Comparison of ENCODE assay signal across 34 cellular contexts in genomic region chr19:21910318-21910717, GRCh38.
DNase-seq lines count a peak whose midpoint lies in the region; ATAC-seq, FAIRE-seq and TF ChIP-seq lines count a peak whose summit lies in the region.
"Had no signal": no experiment of that assay in that cellular context is flagged by ENCODE, and none has a peak within 500 bp of the region (broad histone marks: within the 10 kb centered on the region; RNA-seq: fewer than 3 reads in every experiment).

No MANE protein-coding gene starts in this region.

- H2AFZ ChIP-seq in trophoblast cell (ENCODE audit: insufficient read depth, low read length, poor library complexity) = no peak overlapping the region
- H2AFZ ChIP-seq: GM23338, PC-9 had no signal

- H3K27ac Mint-ChIP-seq in activated naive CD4-positive, alpha-beta T cell treated with anti-CD3 and anti-CD28 coated beads, Interleukin-2, amount 50 U/mL, for 72 hours = no peak overlapping the region
- H3K27ac Mint-ChIP-seq: B cell; CD8-positive, alpha-beta T cell; GM23338; H9; HFFc6 had no signal

- H3K9ac ChIP-seq in trophoblast cell (ENCODE audit: low read length) = no peak overlapping the region

- H2AK5ac ChIP-seq in trophoblast cell (ENCODE audit: low read length) = no peak overlapping the region

- no peak overlapping the region for H3K18ac ChIP-seq in trophoblast cell (ENCODE audit: low read length)

- no peak overlapping the region for H2BK120ac ChIP-seq in trophoblast cell (ENCODE audit: insufficient read depth, low read length, poor library complexity)

- H3K14ac ChIP-seq in trophoblast cell (ENCODE audit: low read length) = no peak overlapping the region

- no peak overlapping the region for H3K27ac ChIP-seq in trophoblast cell (ENCODE audit: low read depth, low read length)
- H3K27ac ChIP-seq: 22Rv1, C4-2B, PC-9, RWPE1 had no signal

- H2BK12ac ChIP-seq in trophoblast cell (ENCODE audit: low read length) = no peak overlapping the region

- H3K23ac ChIP-seq in trophoblast cell (ENCODE audit: low read length) = no peak overlapping the region

- ATAC-seq in activated naive CD4-positive, alpha-beta T cell treated with anti-CD3 and anti-CD28 coated beads, Interleukin-2, amount 50 U/mL, for 72 hours = peak; percentile 59 to 86
- ATAC-seq: CD8-positive, alpha-beta T cell; GM23338; K562 had no signal

- H3K9me3 ChIP-seq in trophoblast cell (ENCODE audit: insufficient read depth, low read depth, low read length) = peaks cover 28% of the 10 kb centered on the region
- H3K9me3 ChIP-seq: Caco-2 had no signal

- no peaks in the 10 kb centered on the region for H3K79me1 ChIP-seq in trophoblast cell (ENCODE audit: low read length)

- no peak for FAIRE-seq in bronchial epithelial cell (lab: Jason Lieb, UNC)
- FAIRE-seq: GM12891, HTR-8/SVneo, K562 had no signal

- no peak overlapping the region for H3K4me3 ChIP-seq in bronchial epithelial cell (ENCODE audit: low read depth, low read length)
- H3K4me3 ChIP-seq in trophoblast cell (ENCODE audit: low read depth, low read length) = no peak overlapping the region
- H3K4me3 ChIP-seq: GM23338, K562, PC-9 had no signal

- H3K27me3 ChIP-seq in bronchial epithelial cell (ENCODE audit: control insufficient read depth, insufficient read depth, low read length) (no peaks in the 10 kb centered on the region), trophoblast cell (ENCODE audit: insufficient read depth, low read length) (no peaks in the 10 kb centered on the region)

- H3K4me2 ChIP-seq in trophoblast cell (ENCODE audit: low read length) = no peak overlapping the region
- H3K4me2 ChIP-seq: GM23338, PC-9 had no signal

- H3K79me2 ChIP-seq in trophoblast cell (ENCODE audit: control insufficient read depth, insufficient read depth, low read length, poor library complexity) = no peaks in the 10 kb centered on the region

- H3K4me1 ChIP-seq in trophoblast cell (ENCODE audit: control insufficient read depth in 1 of 2, insufficient read depth in 2 of 2, low read length in 2 of 2) = no peaks in the 10 kb centered on the region
- H3K4me1 ChIP-seq: Caco-2 had no signal

- no peak overlapping the region for H4K91ac ChIP-seq in trophoblast cell (ENCODE audit: low read depth, low read length)

- H4K12ac ChIP-seq in trophoblast cell (ENCODE audit: low read depth, low read length) = no peak overlapping the region

- peaks cover 0 to 4% of the 10 kb centered on the region in 2 donors for H3K36me3 Mint-ChIP-seq in activated naive CD4-positive, alpha-beta T cell treated with anti-CD3 and anti-CD28 coated beads, Interleukin-2, amount 50 U/mL, for 72 hours
- H3K36me3 Mint-ChIP-seq: CD8-positive, alpha-beta T cell had no signal

- DNase-seq in DMS53 (lab: John Stamatoyannopoulos, UW) (peak; percentile 32), DMS53 treated with DMSO at 0.1 percent for 48 hours (lab: John Stamatoyannopoulos, UW; ENCODE audit: unreplicated experiment) (no peak), bronchial epithelial cell (ENCODE audit: low read depth) (peak; percentile 73), trophoblast cell (peak; percentile 61 to 63), NCI-H345 treated with DMSO at 0.1 percent for 48 hours (lab: John Stamatoyannopoulos, UW; ENCODE audit: unreplicated experiment) (no peak), hypothalamus (lab: John Stamatoyannopoulos, UW) (no peak)
- no peak for DNase-seq in activated naive CD4-positive, alpha-beta T cell treated with anti-CD3 and anti-CD28 coated beads, Interleukin-2, amount 50 U/mL, for 72 hours (ENCODE audit: low spot score in 2 of 2)
- no peak for DNase-seq in activated naive CD4-positive, alpha-beta T cell treated with anti-CD3 and anti-CD28 coated beads, Interleukin-2, amount 50 U/mL, for 16 hours
- DNase-seq: Caco-2; CD8-positive, alpha-beta T cell; DMS79 treated with DMSO at 0.1 percent for 48 hours; GF-D8; H9; HFFc6; Kasumi-1; MV-4-11; NCI-H1105; NCI-H146; NCI-H1930; NCI-H2107; NCI-H446; NCI-H524 treated with DMSO at 0.1 percent for 48 hours; NCI-H774; NK-92 treated with Interleukin-12 subunit alpha and Interleukin-12 subunit beta, amount 100 ng/mL, for 24 hours; PC-9; SHP77 had no signal

- H3K4ac ChIP-seq in trophoblast cell (ENCODE audit: low read depth, low read length) = no peak overlapping the region

- no peak overlapping the region for H4K8ac ChIP-seq in trophoblast cell (ENCODE audit: low read depth, low read length)

- no peak for TF ChIP-seq CTCF in bronchial epithelial cell (IDR thresholded peaks at IDR 0.05; ENCODE audit: insufficient read depth, low read length, severe bottlenecking)

- H3K9me3 Mint-ChIP-seq in activated naive CD4-positive, alpha-beta T cell treated with anti-CD3 and anti-CD28 coated beads, Interleukin-2, amount 50 U/mL, for 72 hours = peaks cover 26 to 45% of the 10 kb centered on the region in 2 donors

- H3K36me3 ChIP-seq in bronchial epithelial cell (ENCODE audit: control insufficient read depth, insufficient read depth, low read length) (no peaks in the 10 kb centered on the region), trophoblast cell (ENCODE audit: control insufficient read depth in 1 of 2, insufficient read depth in 2 of 2, low read length in 2 of 2) (no peaks in the 10 kb centered on the region)

- WGBS in trophoblast cell (ENCODE audit: extremely low coverage, insufficient coverage, insufficient read length) = no CpG with 5 or more reads among the region's 2 CpGs

- H2BK5ac ChIP-seq in trophoblast cell (ENCODE audit: low read depth, low read length, poor library complexity) = no peak overlapping the region

Comparison
In these comparisons a context has a peak if more than half of its experiments do, and no peak if none do; other contexts are left out.
1. DNase-seq: peak in DMS53 (single experiment), bronchial epithelial cell (single experiment) and trophoblast cell (2 of 2); none in DMS53 treated with DMSO at 0.1 percent for 48 hours (single experiment), activated naive CD4-positive, alpha-beta T cell treated with anti-CD3 and anti-CD28 coated beads, Interleukin-2, amount 50 U/mL, for 72 hours (0 of 2), activated naive CD4-positive, alpha-beta T cell treated with anti-CD3 and anti-CD28 coated beads, Interleukin-2, amount 50 U/mL, for 16 hours (single experiment), NCI-H345 treated with DMSO at 0.1 percent for 48 hours (single experiment) and hypothalamus (0 of 51).